8 cellular contexts compared by ENCODE assay signal in genomic region chr1:9787702-9788101, GRCh38. TPM values are rescaled to one million over a fixed set of nuclear protein-coding genes. Genes with fewer than 3 reads are reported as not detected.
A peak's percentile ranks its signal among the peaks of the same experiment; 100 is the strongest.
DNase-seq lines count a peak whose midpoint lies in the region; ATAC-seq and TF ChIP-seq lines count a peak whose summit lies in the region.

No MANE protein-coding gene starts in this region.

- H3K27ac ChIP-seq in SU-DHL-6 (ENCODE audit: low read depth, low read length) (peak overlapping the region; percentile 99), A673 (ENCODE audit: low read depth, low read length, poor library complexity, severe bottlenecking) (no peak overlapping the region)

- H3K4me3 ChIP-seq in SU-DHL-6 (ENCODE audit: insufficient read depth, low read length, poor library complexity, severe bottlenecking) (peak overlapping the region; percentile 48), A673 (ENCODE audit: low read depth, low read length, poor library complexity, severe bottlenecking) (no peak overlapping the region)

- H3K9ac ChIP-seq in SU-DHL-6 (ENCODE audit: low read length): peak overlapping the region; percentile 52

- no peaks in the 10 kb centered on the region for H3K27me3 Mint-ChIP-seq in activated naive CD8-positive, alpha-beta T cell treated with anti-CD3 and anti-CD28 coated beads, Interleukin-2, amount 50 U/mL, for 24 hours

- peaks cover 2% of the 10 kb centered on the region for H3K36me3 Mint-ChIP-seq in activated naive CD8-positive, alpha-beta T cell treated with anti-CD3 and anti-CD28 coated beads, Interleukin-2, amount 50 U/mL, for 24 hours (ENCODE audit: low read depth)

- H3F3A ChIP-seq in SU-DHL-6 (ENCODE audit: insufficient read depth): peaks cover 60% of the 10 kb centered on the region

- no peaks in the 10 kb centered on the region for H3K9me3 ChIP-seq in SU-DHL-6 (ENCODE audit: insufficient read depth, low read length)
- H3K9me3 ChIP-seq in A673 (ENCODE audit: low read depth, low read length, poor library complexity, severe bottlenecking): no peaks in the 10 kb centered on the region

- H2AFZ ChIP-seq in SU-DHL-6 (ENCODE audit: low read depth, low read length, severe bottlenecking): no peak overlapping the region

- peak overlapping the region; percentile 89 for H3K27ac Mint-ChIP-seq in activated naive CD8-positive, alpha-beta T cell treated with anti-CD3 and anti-CD28 coated beads, Interleukin-2, amount 50 U/mL, for 24 hours

- POLR2A ChIA-PET in A673 (lab: Charles Lee; ENCODE audit: low non-redundant PET): no interaction called here

- peaks cover 93% of the 10 kb centered on the region for H3K79me2 ChIP-seq in SU-DHL-6 (ENCODE audit: insufficient read depth, low read length)

- H3K4me2 ChIP-seq in SU-DHL-6 (ENCODE audit: low read depth, low read length, poor library complexity, severe bottlenecking): peak overlapping the region; percentile 88

- H3K9me2 ChIP-seq in SU-DHL-6 (replicated peaks; ENCODE audit: insufficient read depth, low read length): no peaks in the 10 kb centered on the region

- peak; percentile 96 for ATAC-seq in activated naive CD8-positive, alpha-beta T cell treated with anti-CD3 and anti-CD28 coated beads, Interleukin-2, amount 50 U/mL, for 24 hours
- ATAC-seq in SK-N-SH treated with all-trans-retinoic acid at 6 μM for 48 hours: no peak

- H3K36me3 ChIP-seq in SU-DHL-6 (ENCODE audit: low read length): 0 out of 2 replicates have a peak, but pooled peaks cover 6% of the 10 kb centered on the region
- H3K36me3 ChIP-seq in A673 (ENCODE audit: insufficient read depth, low read length, poor library complexity, severe bottlenecking): no peaks in the 10 kb centered on the region

- no TSS peak for BruUV-seq in A673 (replicated peaks; lab: Mats Ljungman, UMichigan)

- H3K4me3 Mint-ChIP-seq in activated naive CD8-positive, alpha-beta T cell treated with anti-CD3 and anti-CD28 coated beads, Interleukin-2, amount 50 U/mL, for 24 hours: peak overlapping the region; percentile 74

- intact Hi-C loops in A673 (cut with micrococcal nuclease; ENCODE audit: unreplicated experiment): no loop called here

- H3K27me3 ChIP-seq in SU-DHL-6 (ENCODE audit: low read length) (no peaks in the 10 kb centered on the region), A673 (replicated peaks; ENCODE audit: insufficient read depth, low read depth, low read length, poor library complexity) (no peaks in the 10 kb centered on the region)

- peaks cover 14% of the 10 kb centered on the region for H3K4me1 ChIP-seq in A673 (ENCODE audit: insufficient read depth, low read length, poor library complexity, severe bottlenecking)

- DNase-seq in activated gamma-delta T cell treated with Interleukin-2 at 50 U/mL for 16 hours (peak; percentile 21), activated gamma-delta T cell (lab: John Stamatoyannopoulos, UW) (no peak), A673 (ENCODE audit: low spot score) (no peak), NCI-H1694 treated with DMSO at 0.1 percent for 48 hours (lab: John Stamatoyannopoulos, UW) (no peak), RKO (ENCODE audit: low spot score) (no peak)
- peak; percentile 47 for DNase-seq in activated naive CD8-positive, alpha-beta T cell treated with anti-CD3 and anti-CD28 coated beads, Interleukin-2, amount 50 U/mL, for 24 hours

- CTCF ChIA-PET in A673 (lab: Charles Lee): no interaction called here

- no peaks in the 10 kb centered on the region for H4K20me1 ChIP-seq in SU-DHL-6 (ENCODE audit: low read depth, low read length)

- peaks cover 29% of the 10 kb centered on the region for H3K4me1 Mint-ChIP-seq in activated naive CD8-positive, alpha-beta T cell treated with anti-CD3 and anti-CD28 coated beads, Interleukin-2, amount 50 U/mL, for 24 hours

- no peaks in the 10 kb centered on the region for H3K9me3 Mint-ChIP-seq in activated naive CD8-positive, alpha-beta T cell treated with anti-CD3 and anti-CD28 coated beads, Interleukin-2, amount 50 U/mL, for 24 hours

- TF ChIP-seq CTCF in SU-DHL-6 (IDR thresholded peaks at IDR 0.05; ENCODE audit: insufficient read depth, low read length, poor library complexity, severe bottlenecking) (no peak), A673 (conservative IDR thresholded peaks at IDR 0.05; ENCODE audit: low read depth, low read length) (no peak)

TF ChIP-seq in SK-N-SH treated with all-trans-retinoic acid at 6 μM for 48 hours, 23 proteins besides CTCF, POLR2A, EP300 and RAD21:
- TF ChIP-seq GLIS3 (CRISPR knock-in tag; IDR thresholded peaks at IDR 0.05) (no peak), TOX (CRISPR knock-in tag; IDR thresholded peaks at IDR 0.05; ENCODE audit: borderline replicate concordance) (no peak), CSRNP3 (CRISPR knock-in tag; IDR thresholded peaks at IDR 0.05) (no peak), CREB5 (CRISPR knock-in tag; IDR thresholded peaks at IDR 0.05; ENCODE audit: low read depth) (no peak), PPARA (CRISPR knock-in tag; IDR thresholded peaks at IDR 0.05; ENCODE audit: borderline replicate concordance) (no peak), ZNF70 (CRISPR knock-in tag; IDR thresholded peaks at IDR 0.05) (no peak), TSHZ2 (CRISPR knock-in tag; IDR thresholded peaks at IDR 0.05) (no peak), ESRRG (CRISPR knock-in tag; IDR thresholded peaks at IDR 0.05) (no peak), ZC3H10 (CRISPR knock-in tag; IDR thresholded peaks at IDR 0.05) (no peak), RARB (CRISPR knock-in tag; IDR thresholded peaks at IDR 0.05) (no peak), SNAI2 (CRISPR knock-in tag; IDR thresholded peaks at IDR 0.05) (no peak), ZFP3 (CRISPR knock-in tag; IDR thresholded peaks at IDR 0.05) (no peak), TCF4 (CRISPR knock-in tag; IDR thresholded peaks at IDR 0.05; ENCODE audit: borderline replicate concordance) (no peak), ZNF565 (CRISPR knock-in tag; conservative IDR thresholded peaks at IDR 0.05; ENCODE audit: low read depth) (no peak)

RNA-seq across cellular contexts. Expression of gene CLSTN1, which starts 36.1 kb away (rescaled TPM):
- total RNA-seq in A673 (2021): 77.4 and 85.3 TPM in 2 replicates

Comparison
In these comparisons a context has a peak if more than half of its experiments do, and no peak if none do; other contexts are left out.
1. DNase-seq: peak in activated gamma-delta T cell treated with Interleukin-2 at 50 U/mL for 16 hours (single experiment) and activated naive CD8-positive, alpha-beta T cell treated with anti-CD3 and anti-CD28 coated beads, Interleukin-2, amount 50 U/mL, for 24 hours (single experiment); none in activated gamma-delta T cell (single experiment), A673 (single experiment), NCI-H1694 treated with DMSO at 0.1 percent for 48 hours (single experiment) and RKO (single experiment).